ENCODE assay signal across 1 cellular context in the genomic region with DNA sequence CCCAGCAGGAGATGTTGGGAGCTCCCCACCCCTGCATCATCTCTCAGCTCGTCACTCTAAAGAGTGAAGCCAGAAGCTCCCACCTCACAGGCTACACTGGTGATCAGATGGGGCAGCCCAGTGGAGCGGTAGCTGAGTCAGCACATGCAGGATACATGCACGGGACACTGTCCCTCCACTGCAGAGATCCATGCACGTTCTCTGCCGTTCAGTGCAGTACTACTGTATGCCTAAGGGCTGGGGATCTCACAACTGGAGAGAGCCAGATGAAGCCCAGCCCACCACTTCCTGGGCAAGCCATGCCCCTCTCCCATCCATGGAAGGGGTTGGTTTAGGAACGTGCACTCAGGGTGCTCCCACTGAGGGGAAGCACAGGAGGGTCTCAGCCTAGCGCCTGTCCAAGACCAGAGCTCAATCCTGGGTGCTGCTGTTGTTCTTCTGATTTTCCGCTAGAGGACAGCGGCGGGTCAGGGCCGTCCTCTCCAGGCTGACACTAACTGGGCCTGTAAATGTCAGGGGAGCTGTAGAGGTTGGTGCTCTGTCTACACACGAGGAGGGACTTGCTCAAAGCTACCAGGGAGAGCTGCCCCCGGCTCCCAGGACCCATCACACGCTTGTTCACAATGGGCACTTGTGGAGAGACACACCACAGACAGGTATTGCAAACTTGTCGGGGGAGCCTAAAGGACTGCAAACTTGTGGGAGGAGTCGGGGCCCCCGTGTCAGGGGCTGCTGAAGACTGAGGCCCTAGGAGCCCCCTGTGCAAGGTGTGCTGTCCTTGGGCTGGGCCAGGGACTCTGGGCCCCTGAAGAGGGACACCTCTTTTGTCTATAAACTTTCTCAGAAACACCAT.
TF ChIP-seq lines count a peak whose summit lies in the region.

No MANE protein-coding gene starts in this region.

TF ChIP-seq in H1, 55 proteins besides CTCF, POLR2A, EP300 and RAD21:
- TF ChIP-seq RXRA (IDR thresholded peaks at IDR 0.05; ENCODE audit: insufficient read depth, low read depth, low read length) (no peak), ASH2L (IDR thresholded peaks at IDR 0.05; ENCODE audit: low read length) (no peak)
